In genomic region chr7:148340881-148341280, GRCh38 we compare ENCODE assay signal across 1 cellular context.
TF ChIP-seq lines count a peak whose summit lies in the region.

No MANE protein-coding gene starts in this region.

TF ChIP-seq in WTC11, 78 proteins besides CTCF, POLR2A, EP300 and RAD21 (continued from another document):
- TF ChIP-seq, protein P1, sequence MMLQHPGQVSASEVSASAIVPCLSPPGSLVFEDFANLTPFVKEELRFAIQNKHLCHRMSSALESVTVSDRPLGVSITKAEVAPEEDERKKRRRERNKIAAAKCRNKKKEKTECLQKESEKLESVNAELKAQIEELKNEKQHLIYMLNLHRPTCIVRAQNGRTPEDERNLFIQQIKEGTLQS (CRISPR knock-in tag; conservative IDR thresholded peaks at IDR 0.05) = no peak
- TF ChIP-seq, protein P2, sequence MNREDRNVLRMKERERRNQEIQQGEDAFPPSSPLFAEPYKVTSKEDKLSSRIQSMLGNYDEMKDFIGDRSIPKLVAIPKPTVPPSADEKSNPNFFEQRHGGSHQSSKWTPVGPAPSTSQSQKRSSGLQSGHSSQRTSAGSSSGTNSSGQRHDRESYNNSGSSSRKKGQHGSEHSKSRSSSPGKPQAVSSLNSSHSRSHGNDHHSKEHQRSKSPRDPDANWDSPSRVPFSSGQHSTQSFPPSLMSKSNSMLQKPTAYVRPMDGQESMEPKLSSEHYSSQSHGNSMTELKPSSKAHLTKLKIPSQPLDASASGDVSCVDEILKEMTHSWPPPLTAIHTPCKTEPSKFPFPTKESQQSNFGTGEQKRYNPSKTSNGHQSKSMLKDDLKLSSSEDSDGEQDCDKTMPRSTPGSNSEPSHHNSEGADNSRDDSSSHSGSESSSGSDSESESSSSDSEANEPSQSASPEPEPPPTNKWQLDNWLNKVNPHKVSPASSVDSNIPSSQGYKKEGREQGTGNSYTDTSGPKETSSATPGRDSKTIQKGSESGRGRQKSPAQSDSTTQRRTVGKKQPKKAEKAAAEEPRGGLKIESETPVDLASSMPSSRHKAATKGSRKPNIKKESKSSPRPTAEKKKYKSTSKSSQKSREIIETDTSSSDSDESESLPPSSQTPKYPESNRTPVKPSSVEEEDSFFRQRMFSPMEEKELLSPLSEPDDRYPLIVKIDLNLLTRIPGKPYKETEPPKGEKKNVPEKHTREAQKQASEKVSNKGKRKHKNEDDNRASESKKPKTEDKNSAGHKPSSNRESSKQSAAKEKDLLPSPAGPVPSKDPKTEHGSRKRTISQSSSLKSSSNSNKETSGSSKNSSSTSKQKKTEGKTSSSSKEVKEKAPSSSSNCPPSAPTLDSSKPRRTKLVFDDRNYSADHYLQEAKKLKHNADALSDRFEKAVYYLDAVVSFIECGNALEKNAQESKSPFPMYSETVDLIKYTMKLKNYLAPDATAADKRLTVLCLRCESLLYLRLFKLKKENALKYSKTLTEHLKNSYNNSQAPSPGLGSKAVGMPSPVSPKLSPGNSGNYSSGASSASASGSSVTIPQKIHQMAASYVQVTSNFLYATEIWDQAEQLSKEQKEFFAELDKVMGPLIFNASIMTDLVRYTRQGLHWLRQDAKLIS (CRISPR knock-in tag; IDR thresholded peaks at IDR 0.05; ENCODE audit: borderline replicate concordance) = no peak
- no peak for TF ChIP-seq ZNF423 (CRISPR knock-in tag; IDR thresholded peaks at IDR 0.05)
